ENCODE assay signal across 8 cellular contexts in genomic region chr1:179882253-179883039, GRCh38. TPM values are rescaled to one million over a fixed set of nuclear protein-coding genes. Genes with fewer than 3 reads are reported as not detected.
DNase-seq lines count a peak whose midpoint lies in the region; ATAC-seq and TF ChIP-seq lines count a peak whose summit lies in the region.

TOR1AIP1 (plus strand) TSS chr1:179882285; CDS start chr1:179882503, 218 bp downstream.

- H3K27me3 Mint-ChIP-seq in Caco-2 (ENCODE audit: insufficient read depth, unreplicated experiment), result no peaks in the 10 kb centered on the region

- H3K27me3 ChIP-seq in Caco-2 (replicated peaks; ENCODE audit: control insufficient read depth, insufficient read depth, low read length), result no peaks in the 10 kb centered on the region
- H3K27me3 ChIP-seq in effector memory CD4-positive, alpha-beta T cell (replicated peaks; ENCODE audit: control insufficient read depth, insufficient read depth, low read length, poor library complexity, severe bottlenecking), result no peaks in the 10 kb centered on the region

- no peaks in the 10 kb centered on the region for H3K9me3 Mint-ChIP-seq in Caco-2 (ENCODE audit: unreplicated experiment)

- POLR2A ChIA-PET in Caco-2 (lab: Charles Lee), result interaction anchor here (1.0 to 1.8 kb wide), 2 partner anchors 68 to 72 kb away, joined by 4 to 5 read pairs; partner anchors contain the start of gene CEP350
- POLR2A ChIA-PET in activated CD8-positive, alpha-beta memory T cell treated with anti-CD3 and anti-CD28 coated beads for 36 hours (lab: Charles Lee), result interaction anchor here (0.6 to 1.1 kb wide), 3 partner anchors 15 to 68 kb away, joined by 3 to 5 read pairs (median 5); no protein-coding TSS in a partner anchor

- peak within 1 kb of the TSS; percentile 100 for H3K27ac Mint-ChIP-seq in Caco-2 (ENCODE audit: unreplicated experiment)

- peaks cover 10% of the 10 kb centered on the region for H3K4me1 ChIP-seq in Caco-2
- peaks cover 20% of the 10 kb centered on the region for H3K4me1 ChIP-seq in effector memory CD4-positive, alpha-beta T cell (ENCODE audit: control insufficient read depth, insufficient read depth, low read length, poor library complexity, severe bottlenecking)

- TF ChIP-seq CTCF in Caco-2 (IDR thresholded peaks at IDR 0.05; ENCODE audit: insufficient read depth in 1 of 2, low read depth in 1 of 2, low read length in 1 of 2, severe bottlenecking in 1 of 2, unreplicated experiment in 1 of 2), result peak; percentile 17 to 60

- H3K4me3 ChIP-seq in Caco-2 (ENCODE audit: low read depth, low read length), result peak within 1 kb of the TSS; percentile 65
- peak within 1 kb of the TSS; percentile 81 for H3K4me3 ChIP-seq in effector memory CD4-positive, alpha-beta T cell (ENCODE audit: insufficient read depth, low read depth, low read length, poor library complexity, severe bottlenecking)

- no TSS peak for BruUV-seq in Caco-2 (replicated peaks; lab: Mats Ljungman, UMichigan)

- DNase-seq in Caco-2 (peak; percentile 97), HT1080 (ENCODE audit: low read depth) (peak; percentile 98), NOMO-1 (lab: John Stamatoyannopoulos, UW; ENCODE audit: unreplicated experiment in 2 of 2) (peak; percentile 95 to 96), medulla oblongata (ENCODE audit: extremely low spot score) (peak; percentile 98)
- DNase-seq in effector memory CD4-positive, alpha-beta T cell, result peak; percentile 96
- peak; percentile 95 for DNase-seq in stimulated activated CD8-positive, alpha-beta memory T cell treated with anti-CD3 and anti-CD28 coated beads, Interleukin-12 subunit alpha, Interleukin-12 subunit beta, amount 100 ng/mL, for 1 hour (ENCODE audit: low read depth)

- peak within 1 kb of the TSS; percentile 99 for H3K27ac ChIP-seq in effector memory CD4-positive, alpha-beta T cell (ENCODE audit: insufficient read depth, low read length, poor library complexity, severe bottlenecking)

- ATAC-seq in GM21360 (IDR thresholded peaks at IDR 0.05; ENCODE audit: unreplicated experiment), result peak; percentile 67

- H3K36me3 ChIP-seq in Caco-2 (ENCODE audit: control insufficient read depth, insufficient read depth, low read length), result peaks cover 2% of the 10 kb centered on the region; the same call in 1 of the 2 replicates
- peaks cover 11% of the 10 kb centered on the region for H3K36me3 ChIP-seq in effector memory CD4-positive, alpha-beta T cell (ENCODE audit: control insufficient read depth, insufficient read depth, low read length)

- no peaks in the 10 kb centered on the region for H3K9me3 ChIP-seq in Caco-2
- no peaks in the 10 kb centered on the region for H3K9me3 ChIP-seq in effector memory CD4-positive, alpha-beta T cell (ENCODE audit: control insufficient read depth, low read length)

- H3K4me3 Mint-ChIP-seq in Caco-2 (ENCODE audit: unreplicated experiment), result peak within 1 kb of the TSS; percentile 95

- H3K4me1 Mint-ChIP-seq in Caco-2 (ENCODE audit: low read depth, unreplicated experiment), result peaks cover 19% of the 10 kb centered on the region

- intact Hi-C loops in Caco-2 (cut with micrococcal nuclease; ENCODE audit: unreplicated experiment), result loop anchor here (1.0 kb wide), 3 partner anchors 44 to 72 kb away; partner anchors contain the start of gene CEP350

- CTCF ChIA-PET in Caco-2 (lab: Charles Lee), result interaction anchor here (0.6 to 2.5 kb wide), 8 partner anchors 15 to 296 kb away, joined by 3 to 12 read pairs (median 4); no protein-coding TSS in a partner anchor
- CTCF ChIA-PET in activated CD8-positive, alpha-beta memory T cell treated with anti-CD3 and anti-CD28 coated beads for 36 hours (lab: Charles Lee), result interaction anchor here (0.8 kb wide), 1 partner anchor 68 kb away, joined by 4 read pairs; no protein-coding TSS in a partner anchor

- H3K36me3 Mint-ChIP-seq in Caco-2 (ENCODE audit: insufficient read depth, unreplicated experiment), result peaks cover 26% of the 10 kb centered on the region

RNA-seq across cellular contexts. Expression of gene TOR1AIP1, which starts in this region (rescaled TPM):
- total RNA-seq in Caco-2 (2022), result 25.4 and 30.3 TPM in 2 replicates
- 31.5 and 36.6 TPM in 2 replicates for total RNA-seq in HT1080 (2014; rRNA removed; shearing (Covaris generic))
- 33.4 and 38.0 TPM in 2 replicates for polyA plus RNA-seq in HT1080 (2015; cell fraction: cytosol; rRNA removed)
- polyA plus RNA-seq in HT1080 (2015; cell fraction: nucleus; rRNA removed), result 41.1 and 44.9 TPM in 2 replicates
- 10 to 100 TPM; 49.8 to 55.4 TPM for total RNA-seq in activated CD8-positive, alpha-beta memory T cell treated with anti-CD3 and anti-CD28 coated beads for 36 hours

Comparison
In these comparisons a context has a peak if more than half of its experiments do, and no peak if none do; other contexts are left out.
1. Peak in every context shown above with its lines: DNase-seq, ATAC-seq, H3K4me3 ChIP-seq and H3K27ac ChIP-seq.